1 cellular context compared by ENCODE assay signal in genomic region chr20:3902446-3902845, GRCh38.
TF ChIP-seq lines count a peak whose summit lies in the region.

No MANE protein-coding gene starts in this region.

TF ChIP-seq in GM23338, 12 proteins besides CTCF, POLR2A, EP300 and RAD21 (continued from another document):
- TF ChIP-seq EZH2phosphoT487 (IDR thresholded peaks at IDR 0.05; ENCODE audit: unreplicated experiment) (no peak), ZNF462 (CRISPR knock-in tag; IDR thresholded peaks at IDR 0.05) (no peak), CREB1 (CRISPR knock-in tag; IDR thresholded peaks at IDR 0.05; ENCODE audit: low read depth) (no peak), NANOG (IDR thresholded peaks at IDR 0.05; ENCODE audit: borderline replicate concordance) (no peak), REST (IDR thresholded peaks at IDR 0.05; ENCODE audit: unreplicated experiment) (no peak), STAT1 (IDR thresholded peaks at IDR 0.05; ENCODE audit: unreplicated experiment) (no peak)
TF ChIP-seq in GM23338: peak in this region for 0.
